Comparison of ENCODE assay signal across 1 cellular context in the genomic region with DNA sequence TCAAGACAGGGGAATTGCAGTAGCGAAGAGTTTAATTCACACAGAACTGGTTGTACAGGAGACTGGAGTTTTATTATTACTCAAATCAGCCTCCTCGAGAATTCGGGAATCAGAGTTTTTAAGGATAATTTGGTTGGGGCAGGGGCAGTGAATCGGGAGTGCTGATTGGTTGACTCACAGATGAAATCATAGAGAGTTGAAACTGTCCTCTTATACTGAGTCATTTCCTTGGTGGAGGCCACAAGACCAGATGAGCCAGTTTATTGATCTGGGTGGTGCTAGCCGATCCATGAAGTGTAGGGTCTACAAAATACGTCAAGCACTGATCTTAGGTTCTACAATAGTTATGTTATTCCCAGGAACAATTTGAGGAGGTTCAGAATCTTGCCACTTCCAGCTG.
TF ChIP-seq lines count a peak whose summit lies in the region.

No MANE protein-coding gene starts in this region.

TF ChIP-seq in HCT116, 20 proteins besides CTCF, POLR2A, EP300 and RAD21:
- TF ChIP-seq YY1 (IDR thresholded peaks at IDR 0.05; ENCODE audit: extremely low read depth, insufficient replicate concordance, low read depth, low read length) (no peak), JUND (IDR thresholded peaks at IDR 0.05) (peak; percentile 74), FOSL1 (IDR thresholded peaks at IDR 0.05; ENCODE audit: low read depth) (peak; percentile 70), EGR1 (IDR thresholded peaks at IDR 0.05; ENCODE audit: low read depth) (no peak), EZH2 (IDR thresholded peaks at IDR 0.05) (no peak), POLR2AphosphoS5 (IDR thresholded peaks at IDR 0.05; ENCODE audit: low read depth, low read length) (peak; percentile 43), ZNF274 (IDR thresholded peaks at IDR 0.05; ENCODE audit: low read depth, low read length) (no peak), MAX (IDR thresholded peaks at IDR 0.05) (0 out of 2 replicates have a peak, but pooled peaks have one; percentile 14), TCF7L2 (IDR thresholded peaks at IDR 0.05; ENCODE audit: borderline replicate concordance, extremely low read depth, insufficient read depth, insufficient read length) (no peak), ELF1 (IDR thresholded peaks at IDR 0.05; ENCODE audit: borderline replicate concordance, low read depth) (no peak), EZH2phosphoT487 (IDR thresholded peaks at IDR 0.05; ENCODE audit: borderline replicate concordance) (no peak), SRF (IDR thresholded peaks at IDR 0.05; ENCODE audit: low read depth) (no peak), CBX3 (IDR thresholded peaks at IDR 0.05; ENCODE audit: low read depth) (peak; percentile 40; the same call in 1 of the 2 replicates), ZFX (IDR thresholded peaks at IDR 0.05) (no peak), CEBPB (IDR thresholded peaks at IDR 0.05; ENCODE audit: low read depth) (no peak), SP1 (IDR thresholded peaks at IDR 0.05; ENCODE audit: low read depth) (peak; percentile 83), SIN3A (IDR thresholded peaks at IDR 0.05; ENCODE audit: low read depth) (no peak), REST (IDR thresholded peaks at IDR 0.05; ENCODE audit: low read depth) (no peak)
- TF ChIP-seq, protein P1, sequence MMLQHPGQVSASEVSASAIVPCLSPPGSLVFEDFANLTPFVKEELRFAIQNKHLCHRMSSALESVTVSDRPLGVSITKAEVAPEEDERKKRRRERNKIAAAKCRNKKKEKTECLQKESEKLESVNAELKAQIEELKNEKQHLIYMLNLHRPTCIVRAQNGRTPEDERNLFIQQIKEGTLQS (IDR thresholded peaks at IDR 0.05): no peak
- TF ChIP-seq, protein P2, sequence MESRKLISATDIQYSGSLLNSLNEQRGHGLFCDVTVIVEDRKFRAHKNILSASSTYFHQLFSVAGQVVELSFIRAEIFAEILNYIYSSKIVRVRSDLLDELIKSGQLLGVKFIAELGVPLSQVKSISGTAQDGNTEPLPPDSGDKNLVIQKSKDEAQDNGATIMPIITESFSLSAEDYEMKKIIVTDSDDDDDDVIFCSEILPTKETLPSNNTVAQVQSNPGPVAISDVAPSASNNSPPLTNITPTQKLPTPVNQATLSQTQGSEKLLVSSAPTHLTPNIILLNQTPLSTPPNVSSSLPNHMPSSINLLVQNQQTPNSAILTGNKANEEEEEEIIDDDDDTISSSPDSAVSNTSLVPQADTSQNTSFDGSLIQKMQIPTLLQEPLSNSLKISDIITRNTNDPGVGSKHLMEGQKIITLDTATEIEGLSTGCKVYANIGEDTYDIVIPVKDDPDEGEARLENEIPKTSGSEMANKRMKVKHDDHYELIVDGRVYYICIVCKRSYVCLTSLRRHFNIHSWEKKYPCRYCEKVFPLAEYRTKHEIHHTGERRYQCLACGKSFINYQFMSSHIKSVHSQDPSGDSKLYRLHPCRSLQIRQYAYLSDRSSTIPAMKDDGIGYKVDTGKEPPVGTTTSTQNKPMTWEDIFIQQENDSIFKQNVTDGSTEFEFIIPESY (IDR thresholded peaks at IDR 0.05; ENCODE audit: extremely low read depth, insufficient replicate concordance, low read length): no peak
TF ChIP-seq in HCT116: peak in this region for 6.
